20 cellular contexts compared by ENCODE assay signal in genomic region chr19:51351266-51351990, GRCh38. TPM values are rescaled to one million over a fixed set of nuclear protein-coding genes. Genes with fewer than 3 reads are reported as not detected.
A peak's percentile ranks its signal among the peaks of the same experiment; 100 is the strongest.
DNase-seq lines count a peak whose midpoint lies in the region; ATAC-seq, FAIRE-seq and TF ChIP-seq lines count a peak whose summit lies in the region.
"Had no signal": no experiment of that assay in that cellular context is flagged by ENCODE, and none has a peak within 500 bp of the region (broad histone marks: within the 10 kb centered on the region; RNA-seq: fewer than 3 reads in every experiment).

No MANE protein-coding gene starts in this region.

- H3K9me3 Mint-ChIP-seq in GM23338 (no peaks in the 10 kb centered on the region), brain (peaks cover 0 to 3% (median 0%) of the 10 kb centered on the region in 5 experiments)

- CTCF ChIA-PET in A549 (lab: Yijun Ruan, JAX), result interaction anchor here (1.0 to 2.3 kb wide), 5 partner anchors 11 to 28 kb away, joined by 3 to 12 read pairs (median 6); no protein-coding TSS in a partner anchor

- POLR2A ChIA-PET in A549 (lab: Yijun Ruan, JAX), result interaction anchor here (4.2 kb wide), 1 partner anchor 11 kb away, joined by 42 read pairs; no protein-coding TSS in a partner anchor

- no peak for TF ChIP-seq EP300 in A549 (IDR thresholded peaks at IDR 0.05)

- TF ChIP-seq POLR2A in A549 (IDR thresholded peaks at IDR 0.05; ENCODE audit: low read length), result no peak
- TF ChIP-seq POLR2A in right lobe of liver (IDR thresholded peaks at IDR 0.05), result no peak

- peaks cover under 1% of the 10 kb centered on the region for H3K27me3 Mint-ChIP-seq in GM23338 (ENCODE audit: insufficient read depth, low read depth, poor library complexity)
- peaks cover 3% of the 10 kb centered on the region for H3K27me3 Mint-ChIP-seq in brain

- peak overlapping the region; percentile 83 to 84 for H3K27ac ChIP-seq in A549
- no peak overlapping the region for H3K27ac ChIP-seq in GM23338 (ENCODE audit: low read depth)
- H3K27ac ChIP-seq in right lobe of liver, result peak overlapping the region in 2 of 3 donors; percentile 16 to 69
- H3K27ac ChIP-seq: breast epithelium, neutrophil, suprapubic skin had no signal

- no peaks in the 10 kb centered on the region for H3F3A ChIP-seq in GM23338 (replicated peaks; ENCODE audit: low read depth)

- TF ChIP-seq CTCF in A549 (IDR thresholded peaks at IDR 0.05) (no peak), GM23338 (conservative IDR thresholded peaks at IDR 0.05; ENCODE audit: low read depth in 2 of 2) (no peak), brain (conservative IDR thresholded peaks at IDR 0.05) (no peak), right lobe of liver (IDR thresholded peaks at IDR 0.05) (no peak)

- peaks cover 37% of the 10 kb centered on the region for H3K4me1 ChIP-seq in A549
- peaks cover 9% of the 10 kb centered on the region; the same call in 1 of the 2 replicates for H3K4me1 ChIP-seq in GM23338 (ENCODE audit: insufficient read depth)
- H3K4me1 ChIP-seq in right lobe of liver, result peaks cover 0 to 60% (median 12%) of the 10 kb centered on the region in 4 donors
- H3K4me1 ChIP-seq: breast epithelium had no signal

- H3K4me3 Mint-ChIP-seq in GM23338, result no peak overlapping the region
- H3K4me3 Mint-ChIP-seq in brain, result peak overlapping the region in 1 of 5 experiments; percentile 71

- DNase-seq in A549 (ENCODE audit: low read depth in 1 of 2, low spot score in 1 of 2) (no peak), GM23338 (ENCODE audit: low spot score) (no peak), right lobe of liver (no peak), D341Med (ENCODE audit: low spot score) (no peak), COLO829 (ENCODE audit: low spot score) (no peak)
- DNase-seq: left cardiac atrium, NCI-H1417, NCI-H2171, NCI-H69, retina, SHP77, T-helper 1 cell had no signal

- ATAC-seq in A549, result peak; percentile 6 to 19; a peak in 3 of 6 replicates
- no peak for ATAC-seq in GM23338
- ATAC-seq in right lobe of liver, result no peak
- no peak for ATAC-seq in GM18870 (IDR thresholded peaks at IDR 0.05; ENCODE audit: unreplicated experiment)
- no peak for ATAC-seq in GM18498 (IDR thresholded peaks at IDR 0.05; ENCODE audit: unreplicated experiment)
- ATAC-seq: left cardiac atrium had no signal

- no peak overlapping the region for H3K4me3 ChIP-seq in A549
- no peak overlapping the region for H3K4me3 ChIP-seq in GM23338
- H3K4me3 ChIP-seq in right lobe of liver, result no peak overlapping the region
- H3K4me3 ChIP-seq: breast epithelium, suprapubic skin had no signal

- H3K36me3 ChIP-seq in GM23338 (ENCODE audit: insufficient read depth), result no peaks in the 10 kb centered on the region
- peaks cover 0 to 46% (median 22%) of the 10 kb centered on the region in 4 donors for H3K36me3 ChIP-seq in right lobe of liver
- H3K36me3 ChIP-seq: breast epithelium had no signal

- intact Hi-C loops in right lobe of liver (cut with DNase I), result no loop called here

- peaks cover 13% of the 10 kb centered on the region for H3K4me1 Mint-ChIP-seq in GM23338
- H3K4me1 Mint-ChIP-seq in brain, result peaks cover 61% of the 10 kb centered on the region

- H3K36me3 Mint-ChIP-seq in GM23338 (ENCODE audit: low read depth) (peaks cover 10% of the 10 kb centered on the region; the same call in 2 of the 3 replicates), brain (peaks cover 48% of the 10 kb centered on the region)

- H4K20me1 ChIP-seq in GM23338 (replicated peaks; ENCODE audit: insufficient read depth), result no peaks in the 10 kb centered on the region; the same call in 1 of the 2 replicates

- no peak for FAIRE-seq in A549 (lab: Jason Lieb, UNC)
- FAIRE-seq: H1 had no signal

- no peak for TF ChIP-seq RAD21 in A549 (conservative IDR thresholded peaks at IDR 0.05 in 1 of 2, IDR thresholded peaks at IDR 0.05 in 1 of 2)

- H3K4me2 ChIP-seq in A549 (peak overlapping the region; percentile 49; the same call in 2 of the 3 replicates), GM23338 (no peak overlapping the region)

- no peaks in the 10 kb centered on the region for H3K79me2 ChIP-seq in GM23338 (replicated peaks; ENCODE audit: insufficient read depth)

- no peak overlapping the region for H2AFZ ChIP-seq in GM23338

- 90% methylated on average over 11 of the region's 11 CpGs for WGBS in A549 (ENCODE audit: missing lambda C conversion rate)
- WGBS in right lobe of liver (ENCODE audit: insufficient coverage, low coverage, low lambda C conversion rate, missing lambda C conversion rate), result 97% methylated on average over 6 of the region's 11 CpGs

- H3K27me3 ChIP-seq in GM23338 (ENCODE audit: insufficient read depth), result no peaks in the 10 kb centered on the region
- H3K27me3 ChIP-seq in right lobe of liver, result no peaks in the 10 kb centered on the region
- H3K27me3 ChIP-seq: breast epithelium, neutrophil, suprapubic skin had no signal

- H3K27ac Mint-ChIP-seq in GM23338, result peak overlapping the region; percentile 2; the same call in 1 of the 2 replicates
- peak overlapping the region in 3 of 5 experiments; percentile 6 to 91 (median 33) for H3K27ac Mint-ChIP-seq in brain

- no peaks in the 10 kb centered on the region for H3K9me2 ChIP-seq in GM23338 (ENCODE audit: insufficient read depth)

- H3K9me3 ChIP-seq in A549, result no peaks in the 10 kb centered on the region
- H3K9me3 ChIP-seq in right lobe of liver, result no peaks in the 10 kb centered on the region
- H3K9me3 ChIP-seq: breast epithelium, neutrophil, suprapubic skin had no signal

TF ChIP-seq in A549, 52 proteins besides CTCF, POLR2A, EP300 and RAD21 (continues in another document):
- TF ChIP-seq PHF8 (IDR thresholded peaks at IDR 0.05; ENCODE audit: borderline replicate concordance, low read depth), result no peak
- TF ChIP-seq HES2 (IDR thresholded peaks at IDR 0.05), result no peak

TF ChIP-seq in GM23338, 12 proteins besides CTCF, POLR2A, EP300 and RAD21:
- no peak for TF ChIP-seq CREB1 (CRISPR knock-in tag; IDR thresholded peaks at IDR 0.05; ENCODE audit: low read depth)
- TF ChIP-seq STAT1 (IDR thresholded peaks at IDR 0.05; ENCODE audit: unreplicated experiment), result no peak
- no peak for TF ChIP-seq JUNB (IDR thresholded peaks at IDR 0.05; ENCODE audit: unreplicated experiment)
- TF ChIP-seq EZH2phosphoT487 (IDR thresholded peaks at IDR 0.05; ENCODE audit: unreplicated experiment), result no peak

RNA-seq across cellular contexts. Expression of gene VSIG10L, which starts 9.5 kb away (rescaled TPM):
- polyA plus RNA-seq in A549 (2011; rRNA removed) (8.6 and 9.2 TPM in 2 replicates), A549 (2017; fragmentation: RNase III; extraction: RNeasy Plus Mini Kit Qiagen cat#74134 plus additional on column Dnase treatment) (5.7 to 6.8 TPM (median 6.7 TPM) in 3 replicates), GM23338 (2016; fragmentation: Nextera tagmentation; extraction: Ambion mirVana) (9.6 and 9.8 TPM in 2 replicates), brain (ENCODE audit: insufficient read depth, low read depth, low replicate concordance) (1.5 TPM)
- polyA plus RNA-seq in A549 (2012; cell fraction: cytosol; rRNA removed), result 7.0 and 9.4 TPM in 2 replicates
- 11.1 and 11.7 TPM in 2 replicates for polyA plus RNA-seq in A549 (2012; cell fraction: nucleus; rRNA removed)
- polyA minus RNA-seq in A549 (2011; rRNA and poly(A)+ RNA removed), result 1.1 and 2.0 TPM in 2 replicates
- total RNA-seq in GM23338 (2014; rRNA removed; shearing (Covaris generic)), result 8.5 and 10.4 TPM in 2 replicates
- total RNA-seq in right lobe of liver, result 1 to 10 TPM; 1.3 to 4.5 (median 2.8) TPM

RNA-seq across cellular contexts. Expression of gene ETFB, which starts 14.8 kb away (rescaled TPM):
- polyA plus RNA-seq in A549 (2011; rRNA removed) (112 and 149 TPM in 2 replicates), A549 (2017; fragmentation: RNase III; extraction: RNeasy Plus Mini Kit Qiagen cat#74134 plus additional on column Dnase treatment) (262 to 270 TPM (median 267 TPM) in 3 replicates), GM23338 (2016; fragmentation: Nextera tagmentation; extraction: Ambion mirVana) (59.3 and 63.4 TPM in 2 replicates), brain (ENCODE audit: insufficient read depth, low read depth, low replicate concordance) (186 TPM)
- polyA plus RNA-seq in A549 (2012; cell fraction: cytosol; rRNA removed), result 383 and 541 TPM in 2 replicates
- 250 and 291 TPM in 2 replicates for polyA plus RNA-seq in A549 (2012; cell fraction: nucleus; rRNA removed)
- 78.4 and 147 TPM in 2 replicates for polyA minus RNA-seq in A549 (2011; rRNA and poly(A)+ RNA removed)
- 37.3 and 42.3 TPM in 2 replicates for total RNA-seq in GM23338 (2014; rRNA removed; shearing (Covaris generic))
- total RNA-seq in right lobe of liver, result 100 to 1,000 TPM; 210 to 439 (median 345) TPM

RNA-seq across cellular contexts. Expression of gene CLDND2, which starts 17.4 kb away (rescaled TPM):
- polyA plus RNA-seq in A549 (2011; rRNA removed) (1.1 and 1.7 TPM in 2 replicates), A549 (2017; fragmentation: RNase III; extraction: RNeasy Plus Mini Kit Qiagen cat#74134 plus additional on column Dnase treatment) (1.7 to 3.0 TPM (median 2.8 TPM) in 3 replicates), GM23338 (2016; fragmentation: Nextera tagmentation; extraction: Ambion mirVana) (7.7 and 12.1 TPM in 2 replicates), brain (ENCODE audit: insufficient read depth, low read depth, low replicate concordance) (1.6 TPM)
- 0.75 and 0.91 TPM in 2 replicates for polyA plus RNA-seq in A549 (2012; cell fraction: cytosol; rRNA removed)
- 0.36 and 0.48 TPM in 2 replicates for polyA plus RNA-seq in A549 (2012; cell fraction: nucleus; rRNA removed)
- polyA minus RNA-seq in A549 (2011; rRNA and poly(A)+ RNA removed), result not detected in 2 replicates
- not detected in 2 replicates for total RNA-seq in GM23338 (2014; rRNA removed; shearing (Covaris generic))
- 1 to 10 TPM in 1 of 6 experiments, under 1 TPM in 1, not detected in 4; 1.00 to 1.2 TPM for total RNA-seq in right lobe of liver
- total RNA-seq: breast epithelium, epithelial cell of proximal tubule, suprapubic skin had no signal

RNA-seq across cellular contexts. Expression of gene NKG7, which starts 21.0 kb away (rescaled TPM):
- polyA plus RNA-seq in A549 (2011; rRNA removed), result not detected in 2 replicates
- polyA plus RNA-seq in A549 (2012; cell fraction: cytosol; rRNA removed), result not detected in 2 replicates
- polyA plus RNA-seq in A549 (2012; cell fraction: nucleus; rRNA removed), result not detected in 2 replicates
- polyA plus RNA-seq in A549 (2017; fragmentation: RNase III; extraction: RNeasy Plus Mini Kit Qiagen cat#74134 plus additional on column Dnase treatment), result not detected in 3 replicates
- not detected in 2 replicates for polyA minus RNA-seq in A549 (2011; rRNA and poly(A)+ RNA removed)
- not detected in 2 replicates for total RNA-seq in GM23338 (2014; rRNA removed; shearing (Covaris generic))
- polyA plus RNA-seq in GM23338 (2016; fragmentation: Nextera tagmentation; extraction: Ambion mirVana), result not detected in 2 replicates
- 6.8 TPM for polyA plus RNA-seq in brain (ENCODE audit: insufficient read depth, low read depth, low replicate concordance)
- total RNA-seq in right lobe of liver, result 1 to 10 TPM; 1.7 to 7.7 (median 4.1) TPM
- total RNA-seq: epithelial cell of proximal tubule, H1, suprapubic skin had no signal
- polyA plus RNA-seq: H1 had no signal

RNA-seq across cellular contexts. Expression of gene LIM2, which starts 36.3 kb away (rescaled TPM):
- polyA plus RNA-seq in A549 (2011; rRNA removed) (not detected in 2 replicates), A549 (2017; fragmentation: RNase III; extraction: RNeasy Plus Mini Kit Qiagen cat#74134 plus additional on column Dnase treatment) (not detected in 3 replicates), GM23338 (2016; fragmentation: Nextera tagmentation; extraction: Ambion mirVana) (not detected in 2 replicates), brain (ENCODE audit: insufficient read depth, low read depth, low replicate concordance) (not detected)
- not detected in 2 replicates for polyA plus RNA-seq in A549 (2012; cell fraction: cytosol; rRNA removed)
- polyA plus RNA-seq in A549 (2012; cell fraction: nucleus; rRNA removed), result not detected in 2 replicates
- not detected in 2 replicates for polyA minus RNA-seq in A549 (2011; rRNA and poly(A)+ RNA removed)
- total RNA-seq in GM23338 (2014; rRNA removed; shearing (Covaris generic)), result not detected in 2 replicates
- not detected for total RNA-seq in right lobe of liver
- total RNA-seq: breast epithelium, epithelial cell of proximal tubule, H1, left cardiac atrium, suprapubic skin had no signal
- polyA plus RNA-seq: H1 had no signal

Comparison
In these comparisons a context has a peak if more than half of its experiments do, and no peak if none do; other contexts are left out.
1. ATAC-seq: peak in A549 (2 of 2); none in GM23338 (single experiment), right lobe of liver (0 of 4), GM18870 (single experiment) and GM18498 (single experiment).